Comparison of ENCODE assay signal across 32 cellular contexts in genomic region chr19:2896694-2897093, GRCh38. TPM values are rescaled to one million over a fixed set of nuclear protein-coding genes. Genes with fewer than 3 reads are reported as not detected.
"Had no signal": no experiment of that assay in that cellular context is flagged by ENCODE, and none has a peak within 500 bp of the region (broad histone marks: within the 10 kb centered on the region; RNA-seq: fewer than 3 reads in every experiment).

No MANE protein-coding gene starts in this region.

- H3K4me3 ChIP-seq: neural progenitor cell, ovary, psoas muscle, skin epidermis, smooth muscle cell, spleen, suprapubic skin, testis, tibial artery, transverse colon, upper lobe of right lung, uterus had no signal

- H3K9ac ChIP-seq: neural progenitor cell, parathyroid adenoma had no signal

- ATAC-seq: natural killer cell; psoas muscle; right cardiac atrium; sciatic nerve; stimulated activated memory B cell treated with anti-CD40 and anti-IgM and Interleukin-4, amounts not matched to agents 10 μg/mL and 1 μg/mL and 100 μg/mL, for 72 hours; stimulated activated naive CD8-positive, alpha-beta T cell treated with anti-CD3 and anti-CD28 coated beads, Interleukin-15, amount 100 ng/mL, for 72 hours; stimulated activated naive CD8-positive, alpha-beta T cell treated with anti-CD3 and anti-CD28 coated beads, Interleukin-15, Interleukin-2, amounts not matched to agents 100 U/mL and 50 U/mL, for 24 hours; upper lobe of right lung had no signal

- H3K27me3 Mint-ChIP-seq: progenitor cell of endocrine pancreas; stimulated activated memory B cell treated with anti-CD40 and anti-IgM and Interleukin-4, amounts not matched to agents 10 μg/mL and 1 μg/mL and 100 μg/mL, for 72 hours; stimulated activated naive CD8-positive, alpha-beta T cell treated with anti-CD3 and anti-CD28 coated beads, Interleukin-15, amount 100 ng/mL, for 72 hours had no signal

- DNase-seq: natural killer cell; occipital lobe; ovary; posterior cingulate gyrus; psoas muscle; right cardiac atrium; spleen; stimulated activated CD4-positive, alpha-beta T cell treated with anti-CD3 and anti-CD28 coated beads, Interleukin-12 subunit alpha, Interleukin-12 subunit beta, amount 100 ng/mL, for 4 hours; stimulated activated CD4-positive, alpha-beta T cell treated with anti-CD3 and anti-CD28 coated beads, Interleukin-1b, Interleukin-23, amount 100 ng/mL, for 48 hours; stimulated activated CD4-positive, alpha-beta T cell treated with anti-CD3 and anti-CD28 coated beads, Interleukin-4, amount 100 ng/mL, for 1 hour; stimulated activated CD4-positive, alpha-beta T cell treated with anti-CD3 and anti-CD28 coated beads, Interleukin-4, amount 100 ng/mL, for 4 hours; stimulated activated CD8-positive, alpha-beta memory T cell treated with anti-CD3 and anti-CD28 coated beads, Interleukin-4, amount 100 ng/mL, for 48 hours; stimulated activated naive CD4-positive, alpha-beta T cell; stimulated activated naive CD8-positive, alpha-beta T cell treated with anti-CD3 and anti-CD28 coated beads, Interleukin-15, amount 100 ng/mL, for 72 hours; stimulated activated naive CD8-positive, alpha-beta T cell treated with anti-CD3 and anti-CD28 coated beads, Interleukin-15, Interleukin-2, amounts not matched to agents 100 U/mL and 50 U/mL, for 24 hours; substantia nigra; testis; tibial artery; transverse colon; upper lobe of right lung; uterus had no signal

- H3K9me3 ChIP-seq: ovary, suprapubic skin, testis, upper lobe of right lung, uterus had no signal

- H3K4me3 Mint-ChIP-seq: natural killer cell; neural progenitor cell; stimulated activated memory B cell treated with anti-CD40 and anti-IgM and Interleukin-4, amounts not matched to agents 10 μg/mL and 1 μg/mL and 100 μg/mL, for 72 hours; stimulated activated naive CD8-positive, alpha-beta T cell treated with anti-CD3 and anti-CD28 coated beads, Interleukin-15, amount 100 ng/mL, for 72 hours; type B pancreatic cell had no signal

- H3K9me3 Mint-ChIP-seq: natural killer cell had no signal

- H2AFZ ChIP-seq: neural progenitor cell, parathyroid adenoma had no signal

- H3K27ac ChIP-seq: neural progenitor cell, ovary, parathyroid adenoma, psoas muscle, skin epidermis, spleen, suprapubic skin, testis, tibial artery, transverse colon, upper lobe of right lung, uterus had no signal

- H3K27me3 ChIP-seq: neural progenitor cell, ovary, spleen, suprapubic skin, testis, transverse colon, upper lobe of right lung, uterus had no signal

- H3K36me3 Mint-ChIP-seq: natural killer cell; neural progenitor cell; stimulated activated memory B cell treated with anti-CD40 and anti-IgM and Interleukin-4, amounts not matched to agents 10 μg/mL and 1 μg/mL and 100 μg/mL, for 72 hours had no signal

- H3K4me2 ChIP-seq: neural progenitor cell, smooth muscle cell had no signal

- H3K36me3 ChIP-seq: neural progenitor cell, ovary, spleen, suprapubic skin, tibial artery, transverse colon, upper lobe of right lung, uterus had no signal

- H3K4me1 ChIP-seq: neural progenitor cell, psoas muscle, upper lobe of right lung had no signal

- H3K27ac Mint-ChIP-seq: natural killer cell; nephron; neural progenitor cell; progenitor cell of endocrine pancreas; stimulated activated memory B cell treated with anti-CD40 and anti-IgM and Interleukin-4, amounts not matched to agents 10 μg/mL and 1 μg/mL and 100 μg/mL, for 72 hours; stimulated activated naive CD8-positive, alpha-beta T cell treated with anti-CD3 and anti-CD28 coated beads, Interleukin-15, amount 100 ng/mL, for 72 hours; type B pancreatic cell had no signal

RNA-seq across cellular contexts. Expression of gene ZNF556, which starts 29.6 kb away (rescaled TPM):
- total RNA-seq: natural killer cell, osteoblast, progenitor cell of endocrine pancreas, suprapubic skin, transverse colon, upper lobe of right lung had no signal
- polyA plus RNA-seq: right cardiac atrium, smooth muscle cell had no signal
